ENCODE assay signal across 1 cellular context in the genomic region with DNA sequence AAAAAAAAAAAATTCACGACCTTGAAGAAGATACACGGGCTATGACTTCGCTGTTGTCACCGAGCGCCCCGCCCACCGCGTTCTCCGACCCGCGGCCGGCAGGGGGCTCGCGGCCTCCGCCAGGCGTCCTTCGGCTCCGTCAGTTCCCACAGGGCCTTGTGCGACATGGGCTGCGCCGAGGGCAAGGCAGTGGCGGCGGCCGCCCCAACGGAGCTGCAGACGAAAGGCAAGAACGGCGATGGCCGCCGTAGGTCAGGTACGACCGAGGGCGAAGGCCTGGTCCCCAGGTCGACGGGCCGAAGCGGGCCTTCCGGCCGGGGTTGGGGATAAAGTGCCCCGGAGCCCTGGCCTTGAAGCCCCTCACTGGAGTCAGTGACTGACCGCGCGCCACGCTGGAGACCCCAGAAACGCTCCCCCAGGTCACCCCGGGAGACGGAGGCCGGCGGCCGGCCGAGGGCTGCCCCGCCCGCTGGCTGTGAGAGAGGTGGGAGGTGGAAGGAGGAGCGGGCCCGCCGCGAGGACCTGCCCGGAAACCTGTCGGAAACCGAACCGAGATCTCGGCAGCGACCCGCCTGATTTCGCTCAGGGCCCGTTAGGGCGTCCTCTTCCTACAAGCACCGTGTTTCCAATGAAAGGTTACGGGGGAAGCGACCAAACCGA.
TF ChIP-seq lines count a peak whose summit lies in the region.

A gene (plus strand): TSS at position 142 of the 660 bp plus-strand sequence. CDS start 24 bp downstream, at position 166.

TF ChIP-seq in HepG2, 621 proteins besides CTCF, POLR2A, EP300 and RAD21 (continued from another document and continues in another):
- TF ChIP-seq, protein P1, sequence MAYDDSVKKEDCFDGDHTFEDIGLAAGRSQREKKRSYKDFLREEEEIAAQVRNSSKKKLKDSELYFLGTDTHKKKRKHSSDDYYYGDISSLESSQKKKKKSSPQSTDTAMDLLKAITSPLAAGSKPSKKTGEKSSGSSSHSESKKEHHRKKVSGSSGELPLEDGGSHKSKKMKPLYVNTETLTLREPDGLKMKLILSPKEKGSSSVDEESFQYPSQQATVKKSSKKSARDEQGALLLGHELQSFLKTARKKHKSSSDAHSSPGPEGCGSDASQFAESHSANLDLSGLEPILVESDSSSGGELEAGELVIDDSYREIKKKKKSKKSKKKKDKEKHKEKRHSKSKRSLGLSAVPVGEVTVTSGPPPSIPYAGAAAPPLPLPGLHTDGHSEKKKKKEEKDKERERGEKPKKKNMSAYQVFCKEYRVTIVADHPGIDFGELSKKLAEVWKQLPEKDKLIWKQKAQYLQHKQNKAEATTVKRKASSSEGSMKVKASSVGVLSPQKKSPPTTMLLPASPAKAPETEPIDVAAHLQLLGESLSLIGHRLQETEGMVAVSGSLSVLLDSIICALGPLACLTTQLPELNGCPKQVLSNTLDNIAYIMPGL (CRISPR knock-in tag; IDR thresholded peaks at IDR 0.05; ENCODE audit: borderline replicate concordance in 1 of 2, low read depth in 1 of 2): peak; percentile 27 to 52; a peak in 1 of 4 replicates
- TF ChIP-seq MTF2 (CRISPR knock-in tag; IDR thresholded peaks at IDR 0.05; ENCODE audit: borderline replicate concordance) (no peak), ETV6 (CRISPR knock-in tag; conservative IDR thresholded peaks at IDR 0.05) (no peak), FOSL2 (CRISPR knock-in tag; IDR thresholded peaks at IDR 0.05) (peak; percentile 18; the same call in 1 of the 2 replicates), ELF4 (CRISPR knock-in tag; IDR thresholded peaks at IDR 0.05; ENCODE audit: borderline replicate concordance) (no peak), MYC (CRISPR knock-in tag; IDR thresholded peaks at IDR 0.05; ENCODE audit: borderline replicate concordance) (peak; percentile 33; the same call in 1 of the 2 replicates), HOXA9 (CRISPR knock-in tag; IDR thresholded peaks at IDR 0.05; ENCODE audit: borderline replicate concordance) (no peak), SP1 (IDR thresholded peaks at IDR 0.05) (no peak), SP1 (CRISPR knock-in tag; IDR thresholded peaks at IDR 0.05) (peak; percentile 61), PRMT3 (CRISPR knock-in tag; IDR thresholded peaks at IDR 0.05; ENCODE audit: borderline replicate concordance, low read depth) (no peak), RXRA (CRISPR knock-in tag; IDR thresholded peaks at IDR 0.05) (peak; percentile 31; the same call in 1 of the 2 replicates), FOXO1 (CRISPR knock-in tag; IDR thresholded peaks at IDR 0.05) (no peak), ZNF501 (CRISPR knock-in tag; IDR thresholded peaks at IDR 0.05) (peak; percentile 56; the same call in 1 of the 2 replicates), ZNF777 (CRISPR knock-in tag; IDR thresholded peaks at IDR 0.05) (peak; percentile 63), ZNF607 (CRISPR knock-in tag; IDR thresholded peaks at IDR 0.05; ENCODE audit: borderline replicate concordance) (0 out of 2 replicates have a peak, but pooled peaks have one; percentile 40), IKZF4 (CRISPR knock-in tag; IDR thresholded peaks at IDR 0.05; ENCODE audit: borderline replicate concordance, low read depth, not compliant biosample characterization) (peak; percentile 50), ZNF136 (CRISPR knock-in tag; IDR thresholded peaks at IDR 0.05; ENCODE audit: low read depth) (0 out of 2 replicates have a peak, but pooled peaks have one; percentile 40), ZNF44 (CRISPR knock-in tag; IDR thresholded peaks at IDR 0.05) (0 out of 2 replicates have a peak, but pooled peaks have one; percentile 28), ZNF724P (CRISPR knock-in tag; IDR thresholded peaks at IDR 0.05; ENCODE audit: borderline replicate concordance) (no peak), ZNF780A (CRISPR knock-in tag; IDR thresholded peaks at IDR 0.05) (no peak), SPEN (CRISPR knock-in tag; IDR thresholded peaks at IDR 0.05; ENCODE audit: low read depth) (peak; percentile 42; the same call in 1 of the 2 replicates), MXD4 (CRISPR knock-in tag; IDR thresholded peaks at IDR 0.05) (no peak), KDM3A (CRISPR knock-in tag; IDR thresholded peaks at IDR 0.05; ENCODE audit: low read depth) (no peak), XRCC5 (optimal IDR thresholded peaks at IDR 0.05; ENCODE audit: low read length) (peak; percentile 73), ZNF598 (CRISPR knock-in tag; IDR thresholded peaks at IDR 0.05; ENCODE audit: borderline replicate concordance) (peak; percentile 61; the same call in 1 of the 2 replicates), ISL2 (CRISPR knock-in tag; IDR thresholded peaks at IDR 0.05) (0 out of 2 replicates have a peak, but pooled peaks have one; percentile 16), ZNF33A (CRISPR knock-in tag; IDR thresholded peaks at IDR 0.05; ENCODE audit: borderline replicate concordance) (no peak), JARID2 (CRISPR knock-in tag; IDR thresholded peaks at IDR 0.05; ENCODE audit: insufficient replicate concordance) (no peak), FOXA3 (CRISPR knock-in tag; IDR thresholded peaks at IDR 0.05) (0 out of 2 replicates have a peak, but pooled peaks have one; percentile 9), ZNF382 (CRISPR knock-in tag; IDR thresholded peaks at IDR 0.05; ENCODE audit: borderline replicate concordance) (no peak), HOXA3 (CRISPR knock-in tag; IDR thresholded peaks at IDR 0.05) (peak; percentile 45; the same call in 1 of the 2 replicates), ZNF768 (CRISPR knock-in tag; IDR thresholded peaks at IDR 0.05) (peak; percentile 17; the same call in 1 of the 2 replicates)
- TF ChIP-seq, protein P2, sequence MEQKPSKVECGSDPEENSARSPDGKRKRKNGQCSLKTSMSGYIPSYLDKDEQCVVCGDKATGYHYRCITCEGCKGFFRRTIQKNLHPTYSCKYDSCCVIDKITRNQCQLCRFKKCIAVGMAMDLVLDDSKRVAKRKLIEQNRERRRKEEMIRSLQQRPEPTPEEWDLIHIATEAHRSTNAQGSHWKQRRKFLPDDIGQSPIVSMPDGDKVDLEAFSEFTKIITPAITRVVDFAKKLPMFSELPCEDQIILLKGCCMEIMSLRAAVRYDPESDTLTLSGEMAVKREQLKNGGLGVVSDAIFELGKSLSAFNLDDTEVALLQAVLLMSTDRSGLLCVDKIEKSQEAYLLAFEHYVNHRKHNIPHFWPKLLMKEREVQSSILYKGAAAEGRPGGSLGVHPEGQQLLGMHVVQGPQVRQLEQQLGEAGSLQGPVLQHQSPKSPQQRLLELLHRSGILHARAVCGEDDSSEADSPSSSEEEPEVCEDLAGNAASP (CRISPR knock-in tag; IDR thresholded peaks at IDR 0.05; ENCODE audit: borderline replicate concordance): no peak
- TF ChIP-seq, protein P3, sequence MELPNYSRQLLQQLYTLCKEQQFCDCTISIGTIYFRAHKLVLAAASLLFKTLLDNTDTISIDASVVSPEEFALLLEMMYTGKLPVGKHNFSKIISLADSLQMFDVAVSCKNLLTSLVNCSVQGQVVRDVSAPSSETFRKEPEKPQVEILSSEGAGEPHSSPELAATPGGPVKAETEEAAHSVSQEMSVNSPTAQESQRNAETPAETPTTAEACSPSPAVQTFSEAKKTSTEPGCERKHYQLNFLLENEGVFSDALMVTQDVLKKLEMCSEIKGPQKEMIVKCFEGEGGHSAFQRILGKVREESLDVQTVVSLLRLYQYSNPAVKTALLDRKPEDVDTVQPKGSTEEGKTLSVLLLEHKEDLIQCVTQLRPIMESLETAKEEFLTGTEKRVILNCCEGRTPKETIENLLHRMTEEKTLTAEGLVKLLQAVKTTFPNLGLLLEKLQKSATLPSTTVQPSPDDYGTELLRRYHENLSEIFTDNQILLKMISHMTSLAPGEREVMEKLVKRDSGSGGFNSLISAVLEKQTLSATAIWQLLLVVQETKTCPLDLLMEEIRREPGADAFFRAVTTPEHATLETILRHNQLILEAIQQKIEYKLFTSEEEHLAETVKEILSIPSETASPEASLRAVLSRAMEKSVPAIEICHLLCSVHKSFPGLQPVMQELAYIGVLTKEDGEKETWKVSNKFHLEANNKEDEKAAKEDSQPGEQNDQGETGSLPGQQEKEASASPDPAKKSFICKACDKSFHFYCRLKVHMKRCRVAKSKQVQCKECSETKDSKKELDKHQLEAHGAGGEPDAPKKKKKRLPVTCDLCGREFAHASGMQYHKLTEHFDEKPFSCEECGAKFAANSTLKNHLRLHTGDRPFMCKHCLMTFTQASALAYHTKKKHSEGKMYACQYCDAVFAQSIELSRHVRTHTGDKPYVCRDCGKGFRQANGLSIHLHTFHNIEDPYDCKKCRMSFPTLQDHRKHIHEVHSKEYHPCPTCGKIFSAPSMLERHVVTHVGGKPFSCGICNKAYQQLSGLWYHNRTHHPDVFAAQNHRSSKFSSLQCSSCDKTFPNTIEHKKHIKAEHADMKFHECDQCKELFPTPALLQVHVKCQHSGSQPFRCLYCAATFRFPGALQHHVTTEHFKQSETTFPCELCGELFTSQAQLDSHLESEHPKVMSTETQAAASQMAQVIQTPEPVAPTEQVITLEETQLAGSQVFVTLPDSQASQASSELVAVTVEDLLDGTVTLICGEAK (IDR thresholded peaks at IDR 0.05): no peak
- TF ChIP-seq, protein P3 (CRISPR knock-in tag; IDR thresholded peaks at IDR 0.05): no peak
- TF ChIP-seq, protein P4, sequence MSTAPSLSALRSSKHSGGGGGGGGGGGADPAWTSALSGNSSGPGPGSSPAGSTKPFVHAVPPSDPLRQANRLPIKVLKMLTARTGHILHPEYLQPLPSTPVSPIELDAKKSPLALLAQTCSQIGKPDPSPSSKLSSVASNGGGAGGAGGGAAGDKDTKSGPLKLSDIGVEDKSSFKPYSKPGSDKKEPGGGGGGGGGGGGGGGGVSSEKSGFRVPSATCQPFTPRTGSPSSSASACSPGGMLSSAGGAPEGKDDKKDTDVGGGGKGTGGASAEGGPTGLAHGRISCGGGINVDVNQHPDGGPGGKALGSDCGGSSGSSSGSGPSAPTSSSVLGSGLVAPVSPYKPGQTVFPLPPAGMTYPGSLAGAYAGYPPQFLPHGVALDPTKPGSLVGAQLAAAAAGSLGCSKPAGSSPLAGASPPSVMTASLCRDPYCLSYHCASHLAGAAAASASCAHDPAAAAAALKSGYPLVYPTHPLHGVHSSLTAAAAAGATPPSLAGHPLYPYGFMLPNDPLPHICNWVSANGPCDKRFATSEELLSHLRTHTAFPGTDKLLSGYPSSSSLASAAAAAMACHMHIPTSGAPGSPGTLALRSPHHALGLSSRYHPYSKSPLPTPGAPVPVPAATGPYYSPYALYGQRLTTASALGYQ (CRISPR knock-in tag; IDR thresholded peaks at IDR 0.05): no peak
- TF ChIP-seq, protein P5, sequence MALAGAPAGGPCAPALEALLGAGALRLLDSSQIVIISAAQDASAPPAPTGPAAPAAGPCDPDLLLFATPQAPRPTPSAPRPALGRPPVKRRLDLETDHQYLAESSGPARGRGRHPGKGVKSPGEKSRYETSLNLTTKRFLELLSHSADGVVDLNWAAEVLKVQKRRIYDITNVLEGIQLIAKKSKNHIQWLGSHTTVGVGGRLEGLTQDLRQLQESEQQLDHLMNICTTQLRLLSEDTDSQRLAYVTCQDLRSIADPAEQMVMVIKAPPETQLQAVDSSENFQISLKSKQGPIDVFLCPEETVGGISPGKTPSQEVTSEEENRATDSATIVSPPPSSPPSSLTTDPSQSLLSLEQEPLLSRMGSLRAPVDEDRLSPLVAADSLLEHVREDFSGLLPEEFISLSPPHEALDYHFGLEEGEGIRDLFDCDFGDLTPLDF (CRISPR knock-in tag; IDR thresholded peaks at IDR 0.05): no peak
- TF ChIP-seq, protein P6, sequence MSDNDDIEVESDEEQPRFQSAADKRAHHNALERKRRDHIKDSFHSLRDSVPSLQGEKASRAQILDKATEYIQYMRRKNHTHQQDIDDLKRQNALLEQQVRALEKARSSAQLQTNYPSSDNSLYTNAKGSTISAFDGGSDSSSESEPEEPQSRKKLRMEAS (IDR thresholded peaks at IDR 0.05): peak; percentile 43; the same call in 1 of the 2 replicates
- TF ChIP-seq, protein P7, sequence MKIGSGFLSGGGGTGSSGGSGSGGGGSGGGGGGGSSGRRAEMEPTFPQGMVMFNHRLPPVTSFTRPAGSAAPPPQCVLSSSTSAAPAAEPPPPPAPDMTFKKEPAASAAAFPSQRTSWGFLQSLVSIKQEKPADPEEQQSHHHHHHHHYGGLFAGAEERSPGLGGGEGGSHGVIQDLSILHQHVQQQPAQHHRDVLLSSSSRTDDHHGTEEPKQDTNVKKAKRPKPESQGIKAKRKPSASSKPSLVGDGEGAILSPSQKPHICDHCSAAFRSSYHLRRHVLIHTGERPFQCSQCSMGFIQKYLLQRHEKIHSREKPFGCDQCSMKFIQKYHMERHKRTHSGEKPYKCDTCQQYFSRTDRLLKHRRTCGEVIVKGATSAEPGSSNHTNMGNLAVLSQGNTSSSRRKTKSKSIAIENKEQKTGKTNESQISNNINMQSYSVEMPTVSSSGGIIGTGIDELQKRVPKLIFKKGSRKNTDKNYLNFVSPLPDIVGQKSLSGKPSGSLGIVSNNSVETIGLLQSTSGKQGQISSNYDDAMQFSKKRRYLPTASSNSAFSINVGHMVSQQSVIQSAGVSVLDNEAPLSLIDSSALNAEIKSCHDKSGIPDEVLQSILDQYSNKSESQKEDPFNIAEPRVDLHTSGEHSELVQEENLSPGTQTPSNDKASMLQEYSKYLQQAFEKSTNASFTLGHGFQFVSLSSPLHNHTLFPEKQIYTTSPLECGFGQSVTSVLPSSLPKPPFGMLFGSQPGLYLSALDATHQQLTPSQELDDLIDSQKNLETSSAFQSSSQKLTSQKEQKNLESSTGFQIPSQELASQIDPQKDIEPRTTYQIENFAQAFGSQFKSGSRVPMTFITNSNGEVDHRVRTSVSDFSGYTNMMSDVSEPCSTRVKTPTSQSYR (CRISPR knock-in tag; IDR thresholded peaks at IDR 0.05; ENCODE audit: borderline replicate concordance): no peak
- TF ChIP-seq, protein P8, sequence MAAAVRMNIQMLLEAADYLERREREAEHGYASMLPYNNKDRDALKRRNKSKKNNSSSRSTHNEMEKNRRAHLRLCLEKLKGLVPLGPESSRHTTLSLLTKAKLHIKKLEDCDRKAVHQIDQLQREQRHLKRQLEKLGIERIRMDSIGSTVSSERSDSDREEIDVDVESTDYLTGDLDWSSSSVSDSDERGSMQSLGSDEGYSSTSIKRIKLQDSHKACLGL (CRISPR knock-in tag; IDR thresholded peaks at IDR 0.05): peak; percentile 27; the same call in 1 of the 2 replicates
